11 cellular contexts compared by ENCODE assay signal in genomic region chr6:167648506-167649278, GRCh38.
A peak's percentile ranks its signal among the peaks of the same experiment; 100 is the strongest.
DNase-seq lines count a peak whose midpoint lies in the region; TF ChIP-seq lines count a peak whose summit lies in the region.
"Had no signal": no experiment of that assay in that cellular context is flagged by ENCODE, and none has a peak within 500 bp of the region (broad histone marks: within the 10 kb centered on the region; RNA-seq: fewer than 3 reads in every experiment).

No MANE protein-coding gene starts in this region.

- no peak overlapping the region for H3K9ac ChIP-seq in smooth muscle cell (ENCODE audit: low read depth)
- H3K9ac ChIP-seq in GM23248: no peak overlapping the region

- no peak overlapping the region for H3K4me2 ChIP-seq in hepatocyte
- H3K4me2 ChIP-seq in smooth muscle cell: no peak overlapping the region
- H3K4me2 ChIP-seq in GM23248 (ENCODE audit: unreplicated experiment): no peak overlapping the region

- H3K9me2 ChIP-seq in hepatocyte (replicated peaks; ENCODE audit: insufficient read depth): no peaks in the 10 kb centered on the region
- H3K9me2 ChIP-seq in GM23248 (ENCODE audit: insufficient read depth): no peaks in the 10 kb centered on the region

- in situ Hi-C loops in GM23248 (cut with MboI): no loop called here

- H3F3A ChIP-seq in smooth muscle cell (ENCODE audit: low read depth) (no peaks in the 10 kb centered on the region), GM23248 (ENCODE audit: insufficient read depth) (no peaks in the 10 kb centered on the region)

- H3K79me2 ChIP-seq in hepatocyte (no peaks in the 10 kb centered on the region), smooth muscle cell (ENCODE audit: low read depth) (no peaks in the 10 kb centered on the region), GM23248 (ENCODE audit: insufficient read depth) (no peaks in the 10 kb centered on the region)

- 93% methylated on average over 13 of the region's 13 CpGs for WGBS in hepatocyte (ENCODE audit: low lambda C conversion rate, missing lambda C conversion rate)
- 96% methylated on average over 13 of the region's 13 CpGs for WGBS in smooth muscle cell (ENCODE audit: low lambda C conversion rate)
- 40 to 50% methylated on average over 13 of the region's 13 CpGs for WGBS in GM23248 (ENCODE audit: low coverage in 1 of 2, low lambda C conversion rate in 2 of 2, missing lambda C conversion rate in 2 of 2), 2 experiments

- H3K27me3 ChIP-seq in hepatocyte (no peaks in the 10 kb centered on the region), smooth muscle cell (ENCODE audit: low read depth) (no peaks in the 10 kb centered on the region), GM23248 (replicated peaks; ENCODE audit: insufficient read depth) (no peaks in the 10 kb centered on the region)

- H3K4me1 ChIP-seq in hepatocyte (ENCODE audit: insufficient read depth): no peaks in the 10 kb centered on the region
- peaks cover 4% of the 10 kb centered on the region for H3K4me1 ChIP-seq in smooth muscle cell (ENCODE audit: low read depth)
- no peaks in the 10 kb centered on the region for H3K4me1 ChIP-seq in GM23248 (ENCODE audit: insufficient read depth)

- H2AFZ ChIP-seq in hepatocyte (no peak overlapping the region), smooth muscle cell (ENCODE audit: low read depth) (no peak overlapping the region), GM23248 (no peak overlapping the region)

- H3K4me3 ChIP-seq in hepatocyte (no peak overlapping the region), smooth muscle cell (no peak overlapping the region), GM23248 (no peak overlapping the region)

- TF ChIP-seq CTCF in hepatocyte (IDR thresholded peaks at IDR 0.05; ENCODE audit: poor library complexity): no peak
- TF ChIP-seq CTCF in smooth muscle cell (IDR thresholded peaks at IDR 0.05; ENCODE audit: borderline replicate concordance, insufficient read depth, poor library complexity, severe bottlenecking): no peak

- H4K20me1 ChIP-seq in hepatocyte (ENCODE audit: insufficient read depth, poor library complexity, severe bottlenecking): no peaks in the 10 kb centered on the region
- H4K20me1 ChIP-seq in smooth muscle cell (ENCODE audit: low read depth): no peaks in the 10 kb centered on the region
- H4K20me1 ChIP-seq in GM23248 (ENCODE audit: insufficient read depth): no peaks in the 10 kb centered on the region

- DNase-seq in dermis blood vessel endothelial cell: peak; percentile 42
- no peak for DNase-seq in hepatocyte (ENCODE audit: low spot score)
- DNase-seq in lung microvascular endothelial cell (ENCODE audit: low read depth in 2 of 2): peak; percentile 19 to 82
- no peak for DNase-seq in smooth muscle cell (lab: John Stamatoyannopoulos, UW; ENCODE audit: unreplicated experiment)
- no peak for DNase-seq in mesenteric fat pad (ENCODE audit: low spot score)
- no peak for DNase-seq in nucleus accumbens (lab: John Stamatoyannopoulos, UW)
- no peak for DNase-seq in GM23248
- DNase-seq: CD4-positive, alpha-beta memory T cell; DMS79 treated with DMSO at 0.1 percent for 48 hours; EL had no signal

- H3K9me3 ChIP-seq in hepatocyte (ENCODE audit: low read depth) (no peaks in the 10 kb centered on the region), smooth muscle cell (replicated peaks; ENCODE audit: low read depth) (no peaks in the 10 kb centered on the region), GM23248 (ENCODE audit: low read depth) (no peaks in the 10 kb centered on the region)

- H3K27ac ChIP-seq in hepatocyte (peak overlapping the region; percentile 40), smooth muscle cell (ENCODE audit: low read depth) (no peak overlapping the region), GM23248 (no peak overlapping the region)
- H3K27ac ChIP-seq: C4-2B had no signal

- H3K36me3 ChIP-seq in hepatocyte (replicated peaks; ENCODE audit: insufficient read depth, low read depth) (no peaks in the 10 kb centered on the region), smooth muscle cell (ENCODE audit: low read depth) (no peaks in the 10 kb centered on the region), GM23248 (ENCODE audit: low read depth) (no peaks in the 10 kb centered on the region)

Comparison
In these comparisons a context has a peak if more than half of its experiments do, and no peak if none do; other contexts are left out.
1. DNase-seq: peak in dermis blood vessel endothelial cell (single experiment) and lung microvascular endothelial cell (2 of 2); none in hepatocyte (single experiment), smooth muscle cell (single experiment), mesenteric fat pad (single experiment), nucleus accumbens (0 of 56) and GM23248 (single experiment).